17 cellular contexts compared by ENCODE assay signal in genomic region chr1:105556266-105556665, GRCh38.
DNase-seq lines count a peak whose midpoint lies in the region; ATAC-seq and TF ChIP-seq lines count a peak whose summit lies in the region.
"Had no signal": no experiment of that assay in that cellular context is flagged by ENCODE, and none has a peak within 500 bp of the region (broad histone marks: within the 10 kb centered on the region; RNA-seq: fewer than 3 reads in every experiment).

No MANE protein-coding gene starts in this region.

- peak; percentile 1 for DNase-seq in Caki2 (ENCODE audit: low read depth)
- DNase-seq in HEK293T (ENCODE audit: extremely low spot score): peak; percentile 12
- peak; percentile 1 for DNase-seq in kidney epithelial cell (ENCODE audit: low read depth)
- DNase-seq in smooth muscle cell (lab: John Stamatoyannopoulos, UW; ENCODE audit: unreplicated experiment): no peak
- no peak for DNase-seq in tibial nerve (ENCODE audit: low spot score in 2 of 2)
- no peak for DNase-seq in dorsolateral prefrontal cortex
- DNase-seq: ACHN; Calu3; CD4-positive, CD25-positive, alpha-beta regulatory T cell; DMS 273 treated with DMSO at 0.1 percent for 48 hours; DMS79; GOT3; HCEC 1CT had no signal

- TF ChIP-seq POLR2A in tibial nerve (IDR thresholded peaks at IDR 0.05): no peak

- no peaks in the 10 kb centered on the region for H3F3A ChIP-seq in smooth muscle cell (ENCODE audit: low read depth)

- no peak for ATAC-seq in HG02759 (IDR thresholded peaks at IDR 0.05; ENCODE audit: unreplicated experiment)
- ATAC-seq: GM12878 had no signal

- H3K36me3 ChIP-seq in kidney epithelial cell (ENCODE audit: control insufficient read depth, insufficient read depth, low read length): no peaks in the 10 kb centered on the region
- H3K36me3 ChIP-seq in smooth muscle cell (ENCODE audit: low read depth): no peaks in the 10 kb centered on the region
- no peaks in the 10 kb centered on the region for H3K36me3 ChIP-seq in tibial nerve
- H3K36me3 ChIP-seq: BLaER1 treated with 17β-estradiol and CSF1 and Interleukin-3, amounts not matched to agents 10 nM and 100 nM had no signal

- no peaks in the 10 kb centered on the region for H3K79me2 ChIP-seq in smooth muscle cell (ENCODE audit: low read depth)

- H3K27me3 ChIP-seq in kidney epithelial cell (ENCODE audit: control insufficient read depth, insufficient read depth, low read length) (no peaks in the 10 kb centered on the region), smooth muscle cell (ENCODE audit: low read depth) (no peaks in the 10 kb centered on the region), tibial nerve (no peaks in the 10 kb centered on the region), dorsolateral prefrontal cortex (no peaks in the 10 kb centered on the region)
- H3K27me3 ChIP-seq: BLaER1 treated with 17β-estradiol and CSF1 and Interleukin-3, amounts not matched to agents 10 nM and 100 nM had no signal

- no peak for TF ChIP-seq CTCF in kidney epithelial cell (IDR thresholded peaks at IDR 0.05; ENCODE audit: insufficient read depth, low read length, poor library complexity, severe bottlenecking)
- TF ChIP-seq CTCF in smooth muscle cell (IDR thresholded peaks at IDR 0.05; ENCODE audit: borderline replicate concordance, insufficient read depth, poor library complexity, severe bottlenecking): no peak
- TF ChIP-seq CTCF in tibial nerve (IDR thresholded peaks at IDR 0.05): no peak
- no peak for TF ChIP-seq CTCF in dorsolateral prefrontal cortex (IDR thresholded peaks at IDR 0.05 in 54 of 56, conservative IDR thresholded peaks at IDR 0.05 in 2 of 56; ENCODE audit: low read depth in 1 of 56, partially characterized antibody in 56 of 56)

- peak overlapping the region; percentile 33 for H2AFZ ChIP-seq in smooth muscle cell (ENCODE audit: low read depth)

- POLR2A ChIA-PET in HEK293T (lab: Yijun Ruan, JAX): no interaction called here

- in situ Hi-C loops in Caki2 (cut with HindIII; ENCODE audit: low pct_unique_long_range_greater_than_20kb, low sequenced_read_pairs): no loop called here

- no peak overlapping the region for H3K4me2 ChIP-seq in smooth muscle cell
- H3K4me2 ChIP-seq: BLaER1 treated with 17β-estradiol and CSF1 and Interleukin-3, amounts not matched to agents 10 nM and 100 nM; KMS-11 had no signal

- no peak for TF ChIP-seq EP300 in tibial nerve (IDR thresholded peaks at IDR 0.05)

- no peak overlapping the region for H3K27ac ChIP-seq in smooth muscle cell (ENCODE audit: low read depth)
- H3K27ac ChIP-seq in tibial nerve: no peak overlapping the region
- no peak overlapping the region for H3K27ac ChIP-seq in dorsolateral prefrontal cortex
- H3K27ac ChIP-seq: BLaER1 treated with 17β-estradiol and CSF1 and Interleukin-3, amounts not matched to agents 10 nM and 100 nM; KMS-11 had no signal

- CTCF ChIA-PET in HEK293T (lab: Yijun Ruan, JAX): no interaction called here

- 62% methylated on average over 2 of the region's 2 CpGs for WGBS in smooth muscle cell (ENCODE audit: low lambda C conversion rate)
- 27 to 41% methylated on average over 2 of the region's 2 CpGs for WGBS in tibial nerve, 2 donors

- no peaks in the 10 kb centered on the region for H3K4me1 ChIP-seq in smooth muscle cell (ENCODE audit: low read depth)
- no peaks in the 10 kb centered on the region for H3K4me1 ChIP-seq in tibial nerve
- H3K4me1 ChIP-seq: BLaER1 treated with 17β-estradiol and CSF1 and Interleukin-3, amounts not matched to agents 10 nM and 100 nM had no signal

- no peaks in the 10 kb centered on the region for H3K9me3 ChIP-seq in smooth muscle cell (replicated peaks; ENCODE audit: low read depth)
- peaks cover 0 to 2% (median 0%) of the 10 kb centered on the region in 4 donors for H3K9me3 ChIP-seq in tibial nerve
- H3K9me3 ChIP-seq: BLaER1 treated with 17β-estradiol and CSF1 and Interleukin-3, amounts not matched to agents 10 nM and 100 nM had no signal

- no peak overlapping the region for H3K9ac ChIP-seq in smooth muscle cell (ENCODE audit: low read depth)
- H3K9ac ChIP-seq: BLaER1 treated with 17β-estradiol and CSF1 and Interleukin-3, amounts not matched to agents 10 nM and 100 nM; KMS-11 had no signal

- H3K4me3 ChIP-seq in kidney epithelial cell (ENCODE audit: low read depth, low read length) (no peak overlapping the region), smooth muscle cell (no peak overlapping the region), tibial nerve (no peak overlapping the region), dorsolateral prefrontal cortex (no peak overlapping the region)
- H3K4me3 ChIP-seq: BLaER1 treated with 17β-estradiol and CSF1 and Interleukin-3, amounts not matched to agents 10 nM and 100 nM; GM12878 had no signal

- no peaks in the 10 kb centered on the region for H4K20me1 ChIP-seq in smooth muscle cell (ENCODE audit: low read depth)
- H4K20me1 ChIP-seq: BLaER1 treated with 17β-estradiol and CSF1 and Interleukin-3, amounts not matched to agents 10 nM and 100 nM had no signal

- intact Hi-C loops in dorsolateral prefrontal cortex (cut with DNase I): no loop called here

TF ChIP-seq in HEK293T, 16 proteins besides CTCF, POLR2A, EP300 and RAD21:
- no peak for TF ChIP-seq SUZ12 (IDR thresholded peaks at IDR 0.05)
- no peak for TF ChIP-seq ELF4 (IDR thresholded peaks at IDR 0.05)
- no peak for TF ChIP-seq LEF1 (IDR thresholded peaks at IDR 0.05; ENCODE audit: borderline replicate concordance)
- TF ChIP-seq TARDBP (IDR thresholded peaks at IDR 0.05): no peak
- TF ChIP-seq ARNT (IDR thresholded peaks at IDR 0.05): no peak
- no peak for TF ChIP-seq FOXA1 (IDR thresholded peaks at IDR 0.05)
- no peak for TF ChIP-seq L3MBTL2 (conservative IDR thresholded peaks at IDR 0.05)
- TF ChIP-seq FOXM1 (IDR thresholded peaks at IDR 0.05; ENCODE audit: borderline replicate concordance): no peak
- TF ChIP-seq CTBP1 (IDR thresholded peaks at IDR 0.05; ENCODE audit: borderline replicate concordance): peak; percentile 73; the same call in 1 of the 2 replicates
- no peak for TF ChIP-seq HDGF (IDR thresholded peaks at IDR 0.05; ENCODE audit: borderline replicate concordance)
- TF ChIP-seq PKNOX1 (IDR thresholded peaks at IDR 0.05): peak; percentile 28; the same call in 1 of the 2 replicates

Comparison
In these comparisons a context has a peak if more than half of its experiments do, and no peak if none do; other contexts are left out.
1. DNase-seq: peak in Caki2 (single experiment), HEK293T (single experiment) and kidney epithelial cell (single experiment); none in smooth muscle cell (single experiment), tibial nerve (0 of 2) and dorsolateral prefrontal cortex (0 of 10).